In genomic region chr9:134088064-134088725, GRCh38 we compare ENCODE assay signal across 1 cellular context.
TF ChIP-seq lines count a peak whose summit lies in the region.

No MANE protein-coding gene starts in this region.

TF ChIP-seq in A549, 52 proteins besides CTCF, POLR2A, EP300 and RAD21 (continued from another document):
- no peak for TF ChIP-seq E2F6 (IDR thresholded peaks at IDR 0.05; ENCODE audit: borderline replicate concordance, low read depth)
- TF ChIP-seq HOXB13 (CRISPR knock-in tag; IDR thresholded peaks at IDR 0.05; ENCODE audit: low read depth), result no peak
- no peak for TF ChIP-seq CHD2 (IDR thresholded peaks at IDR 0.05; ENCODE audit: low read length, partially characterized antibody)
- TF ChIP-seq, protein P1, sequence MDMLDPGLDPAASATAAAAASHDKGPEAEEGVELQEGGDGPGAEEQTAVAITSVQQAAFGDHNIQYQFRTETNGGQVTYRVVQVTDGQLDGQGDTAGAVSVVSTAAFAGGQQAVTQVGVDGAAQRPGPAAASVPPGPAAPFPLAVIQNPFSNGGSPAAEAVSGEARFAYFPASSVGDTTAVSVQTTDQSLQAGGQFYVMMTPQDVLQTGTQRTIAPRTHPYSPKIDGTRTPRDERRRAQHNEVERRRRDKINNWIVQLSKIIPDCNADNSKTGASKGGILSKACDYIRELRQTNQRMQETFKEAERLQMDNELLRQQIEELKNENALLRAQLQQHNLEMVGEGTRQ (IDR thresholded peaks at IDR 0.05), result no peak
- no peak for TF ChIP-seq FOXS1 (CRISPR knock-in tag; IDR thresholded peaks at IDR 0.05)
- TF ChIP-seq, protein P2, sequence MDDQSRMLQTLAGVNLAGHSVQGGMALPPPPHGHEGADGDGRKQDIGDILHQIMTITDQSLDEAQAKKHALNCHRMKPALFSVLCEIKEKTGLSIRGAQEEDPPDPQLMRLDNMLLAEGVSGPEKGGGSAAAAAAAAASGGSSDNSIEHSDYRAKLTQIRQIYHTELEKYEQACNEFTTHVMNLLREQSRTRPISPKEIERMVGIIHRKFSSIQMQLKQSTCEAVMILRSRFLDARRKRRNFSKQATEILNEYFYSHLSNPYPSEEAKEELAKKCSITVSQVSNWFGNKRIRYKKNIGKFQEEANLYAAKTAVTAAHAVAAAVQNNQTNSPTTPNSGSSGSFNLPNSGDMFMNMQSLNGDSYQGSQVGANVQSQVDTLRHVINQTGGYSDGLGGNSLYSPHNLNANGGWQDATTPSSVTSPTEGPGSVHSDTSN (IDR thresholded peaks at IDR 0.05), result no peak
- TF ChIP-seq EHMT2 (IDR thresholded peaks at IDR 0.05; ENCODE audit: low read depth), result no peak
- no peak for TF ChIP-seq MAX (IDR thresholded peaks at IDR 0.05)
- TF ChIP-seq, protein P3, sequence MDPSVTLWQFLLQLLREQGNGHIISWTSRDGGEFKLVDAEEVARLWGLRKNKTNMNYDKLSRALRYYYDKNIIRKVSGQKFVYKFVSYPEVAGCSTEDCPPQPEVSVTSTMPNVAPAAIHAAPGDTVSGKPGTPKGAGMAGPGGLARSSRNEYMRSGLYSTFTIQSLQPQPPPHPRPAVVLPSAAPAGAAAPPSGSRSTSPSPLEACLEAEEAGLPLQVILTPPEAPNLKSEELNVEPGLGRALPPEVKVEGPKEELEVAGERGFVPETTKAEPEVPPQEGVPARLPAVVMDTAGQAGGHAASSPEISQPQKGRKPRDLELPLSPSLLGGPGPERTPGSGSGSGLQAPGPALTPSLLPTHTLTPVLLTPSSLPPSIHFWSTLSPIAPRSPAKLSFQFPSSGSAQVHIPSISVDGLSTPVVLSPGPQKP (IDR thresholded peaks at IDR 0.05; ENCODE audit: low read depth, low read length), result no peak
